12 cellular contexts compared by ENCODE assay signal in the genomic region with DNA sequence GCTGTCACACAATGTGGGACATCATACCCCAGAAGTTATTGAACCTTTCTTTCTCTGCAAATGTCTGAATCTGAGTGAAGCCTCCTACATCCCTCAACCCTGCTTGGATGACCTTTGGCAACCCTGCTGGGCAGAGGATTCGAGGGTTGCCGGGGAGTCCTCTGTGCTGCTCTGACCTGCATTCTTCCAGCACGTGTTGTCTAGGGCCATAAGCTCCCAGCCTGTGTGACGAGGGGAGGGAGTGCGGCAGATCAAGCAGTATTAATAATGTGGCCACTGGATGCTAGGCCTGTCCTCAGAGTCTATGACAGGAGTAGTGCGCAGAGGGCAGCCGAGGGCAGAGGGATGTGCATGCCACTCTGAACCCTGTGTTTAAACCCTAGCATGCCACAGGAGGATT.
"Had no signal": no experiment of that assay in that cellular context is flagged by ENCODE, and none has a peak within 500 bp of the region (broad histone marks: within the 10 kb centered on the region; RNA-seq: fewer than 3 reads in every experiment).

No MANE protein-coding gene starts in this region.

- H3K27me3 ChIP-seq: body of pancreas, esophagus squamous epithelium, foreskin keratinocyte, neutrophil had no signal

- H3K27ac Mint-ChIP-seq: activated CD4-positive, alpha-beta memory T cell treated with anti-CD3 and anti-CD28 coated beads for 36 hours; activated naive CD4-positive, alpha-beta T cell treated with anti-CD3 and anti-CD28 coated beads for 36 hours; stimulated activated effector memory CD8-positive, alpha-beta T cell treated with anti-CD3 and anti-CD28 coated beads, Interleukin-12 subunit alpha, Interleukin-12 subunit beta, amount 100 ng/mL, for 72 hours; T-helper 2 cell treated with Interferon-gamma antibody and Interleukin-4, amounts not matched to agents 5 μg/mL and 100 μg/mL, for 36 hours; type B pancreatic cell had no signal

- H3K36me3 Mint-ChIP-seq: activated CD4-positive, alpha-beta memory T cell treated with anti-CD3 and anti-CD28 coated beads for 36 hours; stimulated activated effector memory CD8-positive, alpha-beta T cell treated with anti-CD3 and anti-CD28 coated beads, Interleukin-12 subunit alpha, Interleukin-12 subunit beta, amount 100 ng/mL, for 72 hours; type B pancreatic cell had no signal

- H3K27me3 Mint-ChIP-seq: activated CD4-positive, alpha-beta memory T cell treated with anti-CD3 and anti-CD28 coated beads for 36 hours; type B pancreatic cell had no signal

- ATAC-seq: body of pancreas; foreskin keratinocyte; stimulated activated effector memory CD8-positive, alpha-beta T cell treated with anti-CD3 and anti-CD28 coated beads, Interleukin-12 subunit alpha, Interleukin-12 subunit beta, amount 100 ng/mL, for 72 hours had no signal

- H3K4me3 ChIP-seq: body of pancreas, esophagus squamous epithelium had no signal

- DNase-seq: activated CD4-positive, alpha-beta memory T cell treated with anti-CD3 and anti-CD28 coated beads for 36 hours; activated naive CD4-positive, alpha-beta T cell treated with anti-CD3 and anti-CD28 coated beads for 36 hours; body of pancreas; esophagus squamous epithelium; foreskin keratinocyte; head of caudate nucleus; islet precursor cell; SW 1271 had no signal

- H3K27ac ChIP-seq: body of pancreas, esophagus squamous epithelium, foreskin keratinocyte, neutrophil had no signal

- H3K4me3 Mint-ChIP-seq: activated CD4-positive, alpha-beta memory T cell treated with anti-CD3 and anti-CD28 coated beads for 36 hours; activated naive CD4-positive, alpha-beta T cell treated with anti-CD3 and anti-CD28 coated beads for 36 hours; stimulated activated effector memory CD8-positive, alpha-beta T cell treated with anti-CD3 and anti-CD28 coated beads, Interleukin-12 subunit alpha, Interleukin-12 subunit beta, amount 100 ng/mL, for 72 hours; T-helper 2 cell treated with Interferon-gamma antibody and Interleukin-4, amounts not matched to agents 5 μg/mL and 100 μg/mL, for 36 hours; type B pancreatic cell had no signal

- H3K9me3 ChIP-seq: body of pancreas, esophagus squamous epithelium, neutrophil had no signal

- H3K36me3 ChIP-seq: esophagus squamous epithelium, neutrophil had no signal

- H3K9me3 Mint-ChIP-seq: activated CD4-positive, alpha-beta memory T cell treated with anti-CD3 and anti-CD28 coated beads for 36 hours; activated naive CD4-positive, alpha-beta T cell treated with anti-CD3 and anti-CD28 coated beads for 36 hours; stimulated activated effector memory CD8-positive, alpha-beta T cell treated with anti-CD3 and anti-CD28 coated beads, Interleukin-12 subunit alpha, Interleukin-12 subunit beta, amount 100 ng/mL, for 72 hours; T-helper 2 cell treated with Interferon-gamma antibody and Interleukin-4, amounts not matched to agents 5 μg/mL and 100 μg/mL, for 36 hours; type B pancreatic cell had no signal
